Comparison of ENCODE assay signal across 17 cellular contexts in the genomic region with DNA sequence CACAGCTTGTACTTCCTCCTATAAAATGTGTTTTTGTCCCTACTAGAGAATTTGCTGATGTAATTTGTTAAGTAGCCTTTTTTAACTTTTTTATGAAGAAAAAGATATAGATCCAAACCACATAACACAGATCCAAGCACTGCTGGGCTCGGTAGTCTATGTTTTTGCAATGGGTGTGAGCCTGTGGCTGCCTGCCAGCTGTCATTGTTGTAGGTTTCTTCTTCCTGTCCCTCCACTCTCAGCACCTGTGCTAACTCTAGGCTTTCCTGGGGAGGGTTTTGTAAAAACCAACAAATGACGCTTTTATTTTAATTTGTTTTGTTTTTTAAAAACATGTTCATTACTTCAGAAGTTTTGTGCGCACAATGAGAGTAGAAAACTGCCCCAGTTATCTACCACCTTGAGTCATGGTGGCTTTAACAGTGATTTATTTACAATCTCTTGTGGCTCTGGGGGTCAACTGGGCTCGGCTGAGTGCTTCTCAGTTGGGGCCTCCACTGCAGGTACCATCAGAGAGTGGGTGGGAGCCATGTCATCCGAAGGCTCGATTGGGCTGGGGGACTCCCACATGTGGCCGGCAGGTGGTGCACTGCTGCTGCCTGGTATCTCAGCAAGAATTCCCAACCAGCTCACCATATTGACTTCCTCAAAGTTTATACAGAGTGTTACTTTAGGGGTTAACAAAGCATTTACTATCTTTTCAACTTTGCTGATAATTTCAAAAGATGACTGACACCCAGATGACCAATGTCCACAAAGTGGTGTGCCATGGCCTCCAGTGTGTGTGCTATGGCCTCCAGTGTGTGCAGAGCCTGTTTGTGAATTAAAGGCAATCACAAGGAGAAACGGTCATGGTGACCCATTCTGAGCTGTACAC. TPM values are rescaled to one million over a fixed set of nuclear protein-coding genes. Genes with fewer than 3 reads are reported as not detected.
DNase-seq lines count a peak whose midpoint lies in the region; ATAC-seq, FAIRE-seq and TF ChIP-seq lines count a peak whose summit lies in the region.
"Had no signal": no experiment of that assay in that cellular context is flagged by ENCODE, and none has a peak within 500 bp of the region (broad histone marks: within the 10 kb centered on the region; RNA-seq: fewer than 3 reads in every experiment).

No MANE protein-coding gene starts in this region.

- no peak overlapping the region for H3T11ph ChIP-seq in H9 (ENCODE audit: low read length)

- H3K79me1 ChIP-seq in H9 (ENCODE audit: insufficient read depth, low read depth, low read length, poor library complexity, severe bottlenecking) = no peaks in the 10 kb centered on the region

- no peaks in the 10 kb centered on the region for H3K79me2 ChIP-seq in SU-DHL-6 (ENCODE audit: insufficient read depth, low read length)
- H3K79me2 ChIP-seq in H9 (ENCODE audit: insufficient read depth, low read length) = no peaks in the 10 kb centered on the region
- no peaks in the 10 kb centered on the region for H3K79me2 ChIP-seq in smooth muscle cell (ENCODE audit: low read depth)

- no peak for TF ChIP-seq POLR2A in GM12892 (IDR thresholded peaks at IDR 0.05; ENCODE audit: low read depth, low read length)

- BruUV-seq in Caco-2 (replicated peaks; lab: Mats Ljungman, UMichigan) = no TSS peak

- H3K9me3 ChIP-seq in Caco-2 (no peaks in the 10 kb centered on the region), SU-DHL-6 (ENCODE audit: insufficient read depth, low read length) (no peaks in the 10 kb centered on the region), H9 (ENCODE audit: control insufficient read depth, low read depth, low read length) (no peaks in the 10 kb centered on the region), smooth muscle cell (replicated peaks; ENCODE audit: low read depth) (no peaks in the 10 kb centered on the region)

- intact Hi-C loops in Caco-2 (cut with micrococcal nuclease; ENCODE audit: unreplicated experiment) = loop anchor here (1.0 to 5.0 kb wide), 2 partner anchors 22 to 123 kb away; partner anchors contain the start of gene CEP43

- H3K36me3 Mint-ChIP-seq in Caco-2 (ENCODE audit: insufficient read depth, unreplicated experiment) (no peaks in the 10 kb centered on the region), H9 (ENCODE audit: insufficient read depth in 1 of 3, low read depth in 3 of 3) (peaks cover 0 to 12% (median 5%) of the 10 kb centered on the region in 3 experiments; a peak in 5 of 7 replicates)

- H3K18ac ChIP-seq in H9 (ENCODE audit: insufficient read length, low read depth, low read length) = no peak overlapping the region

- H4K20me1 ChIP-seq in SU-DHL-6 (ENCODE audit: low read depth, low read length) (no peaks in the 10 kb centered on the region), H9 (ENCODE audit: control insufficient read depth, insufficient read depth, insufficient read length) (no peaks in the 10 kb centered on the region), smooth muscle cell (ENCODE audit: low read depth) (no peaks in the 10 kb centered on the region)

- H3K9ac ChIP-seq in SU-DHL-6 (ENCODE audit: low read length) (no peak overlapping the region), H9 (ENCODE audit: extremely low read depth, insufficient read length, low read length) (no peak overlapping the region), smooth muscle cell (ENCODE audit: low read depth) (no peak overlapping the region)
- H3K9ac ChIP-seq: GM23248 had no signal

- H4K5ac ChIP-seq in H9 (ENCODE audit: insufficient read length, low read depth, low read length) = no peak overlapping the region

- H3K27ac ChIP-seq in SU-DHL-6 (ENCODE audit: low read depth, low read length) = no peak overlapping the region
- H3K27ac ChIP-seq in H9 (ENCODE audit: insufficient read length, low read depth, low read length) = no peak overlapping the region
- no peak overlapping the region for H3K27ac ChIP-seq in smooth muscle cell (ENCODE audit: low read depth)
- H3K27ac ChIP-seq: GM23248 had no signal

- no peak overlapping the region for H3K4ac ChIP-seq in H9 (ENCODE audit: low read depth, low read length)

- in situ Hi-C loops in GM13977 (cut with MboI; ENCODE audit: low pct_unique_long_range_greater_than_20kb, low sequenced_read_pairs, unreplicated experiment) = no loop called here

- POLR2A ChIA-PET in Caco-2 (lab: Charles Lee) = interaction anchor here (0.5 to 0.6 kb wide), 2 partner anchors 229 to 323 kb away, joined by 3 to 4 read pairs; no protein-coding TSS in a partner anchor

- H3K4me1 ChIP-seq in Caco-2 = peaks cover 16% of the 10 kb centered on the region
- no peaks in the 10 kb centered on the region for H3K4me1 ChIP-seq in H9 (ENCODE audit: insufficient read depth, low read length)
- peaks cover 6% of the 10 kb centered on the region for H3K4me1 ChIP-seq in smooth muscle cell (ENCODE audit: low read depth)

- no peak overlapping the region for H2BK5ac ChIP-seq in H9 (ENCODE audit: insufficient read length, low read length)

- no peak overlapping the region for H2BK15ac ChIP-seq in H9 (ENCODE audit: low read depth, low read length)

- no peak for ATAC-seq in GM19035 (IDR thresholded peaks at IDR 0.05; ENCODE audit: unreplicated experiment)

- H3K27ac Mint-ChIP-seq in Caco-2 (ENCODE audit: unreplicated experiment) (no peak overlapping the region), H9 (no peak overlapping the region)

- H2BK120ac ChIP-seq in H9 (ENCODE audit: low read depth, low read length, poor library complexity, severe bottlenecking) = no peak overlapping the region

- H3K56ac ChIP-seq in H9 (ENCODE audit: insufficient read length, low read depth, low read length) = no peak overlapping the region

- no peak overlapping the region for H2BK20ac ChIP-seq in H9 (ENCODE audit: low read depth, low read length, poor library complexity, severe bottlenecking)

- H3K27me3 Mint-ChIP-seq in Caco-2 (ENCODE audit: insufficient read depth, unreplicated experiment) (no peaks in the 10 kb centered on the region), H9 (ENCODE audit: low read depth) (peaks cover 11% of the 10 kb centered on the region)

- no peak overlapping the region for H3K4me3 Mint-ChIP-seq in Caco-2 (ENCODE audit: unreplicated experiment)
- H3K4me3 Mint-ChIP-seq in H9 = no peak overlapping the region

- H3K4me1 Mint-ChIP-seq in Caco-2 (ENCODE audit: low read depth, unreplicated experiment) = peaks cover 13% of the 10 kb centered on the region
- H3K4me1 Mint-ChIP-seq in H9 = peaks cover 18% of the 10 kb centered on the region in 2 experiments

- H2AFZ ChIP-seq in SU-DHL-6 (ENCODE audit: low read depth, low read length, severe bottlenecking) (no peak overlapping the region), H9 (ENCODE audit: low read length) (no peak overlapping the region), smooth muscle cell (ENCODE audit: low read depth) (no peak overlapping the region)
- H2AFZ ChIP-seq: GM23248 had no signal

- H3F3A ChIP-seq in SU-DHL-6 (ENCODE audit: insufficient read depth) (peaks cover 18% of the 10 kb centered on the region; the same call in 1 of the 2 replicates), smooth muscle cell (ENCODE audit: low read depth) (no peaks in the 10 kb centered on the region)

- no peak overlapping the region for H2AK5ac ChIP-seq in H9 (ENCODE audit: insufficient read length, low read length)

- no peak overlapping the region for H4K91ac ChIP-seq in H9 (ENCODE audit: insufficient read length, low read depth, low read length)

- no peak overlapping the region for H3K23ac ChIP-seq in H9 (ENCODE audit: insufficient read length, low read depth, low read length)

- H3K23me2 ChIP-seq in H9 (ENCODE audit: insufficient read length, low read depth, low read length, poor library complexity, severe bottlenecking) = no peaks in the 10 kb centered on the region

- TF ChIP-seq CTCF in Caco-2 (IDR thresholded peaks at IDR 0.05; ENCODE audit: insufficient read depth in 1 of 2, low read depth in 1 of 2, low read length in 1 of 2, severe bottlenecking in 1 of 2, unreplicated experiment in 1 of 2) (peak; percentile 60 to 92), GM13977 (IDR thresholded peaks at IDR 0.05; ENCODE audit: extremely low read depth, insufficient read depth, missing control alignments) (peak; percentile 69), SU-DHL-6 (IDR thresholded peaks at IDR 0.05; ENCODE audit: insufficient read depth, low read length, poor library complexity, severe bottlenecking) (peak; percentile 68), H9 (conservative IDR thresholded peaks at IDR 0.05) (no peak; the same call in 2 of the 3 replicates), smooth muscle cell (IDR thresholded peaks at IDR 0.05; ENCODE audit: borderline replicate concordance, insufficient read depth, poor library complexity, severe bottlenecking) (no peak)

- peak; percentile 54 to 72 for DNase-seq in Caco-2
- no peak for DNase-seq in GM13977 (ENCODE audit: low spot score)
- DNase-seq in foreskin melanocyte = peak; percentile 20
- no peak for DNase-seq in H9
- DNase-seq in smooth muscle cell (lab: John Stamatoyannopoulos, UW; ENCODE audit: unreplicated experiment) = no peak
- DNase-seq in GM12892 (ENCODE audit: insufficient read length) = no peak
- DNase-seq: GM23248; NCI-H1105 treated with DMSO at 0.1 percent for 48 hours; OCI-M1; stimulated activated CD8-positive, alpha-beta memory T cell treated with anti-CD3 and anti-CD28 coated beads, Interleukin-4, amount 100 ng/mL, for 48 hours had no signal

- H3K14ac ChIP-seq in H9 (ENCODE audit: insufficient read depth, low read length) = no peak overlapping the region

- H3K27me3 ChIP-seq in Caco-2 (replicated peaks; ENCODE audit: control insufficient read depth, insufficient read depth, low read length) (no peaks in the 10 kb centered on the region), SU-DHL-6 (ENCODE audit: low read length) (no peaks in the 10 kb centered on the region), H9 (ENCODE audit: insufficient read depth, low read length) (no peaks in the 10 kb centered on the region), smooth muscle cell (ENCODE audit: low read depth) (peaks cover 6% of the 10 kb centered on the region)

- H3K4me2 ChIP-seq in SU-DHL-6 (ENCODE audit: low read depth, low read length, poor library complexity, severe bottlenecking) (peak overlapping the region; percentile 11), H9 (ENCODE audit: insufficient read depth, insufficient read length, low read length) (no peak overlapping the region), smooth muscle cell (no peak overlapping the region)

- H3K9me3 Mint-ChIP-seq in Caco-2 (ENCODE audit: unreplicated experiment) (no peaks in the 10 kb centered on the region), H9 (peaks cover 5 to 14% of the 10 kb centered on the region in 2 experiments; a peak in 4 of 5 replicates)

- no peak for FAIRE-seq in GM12892 (lab: Jason Lieb, UNC)

- H3K9me2 ChIP-seq in SU-DHL-6 (replicated peaks; ENCODE audit: insufficient read depth, low read length) = no peaks in the 10 kb centered on the region

- no peak overlapping the region for H3K4me3 ChIP-seq in Caco-2 (ENCODE audit: low read depth, low read length)
- H3K4me3 ChIP-seq in SU-DHL-6 (ENCODE audit: insufficient read depth, low read length, poor library complexity, severe bottlenecking) = no peak overlapping the region
- H3K4me3 ChIP-seq in smooth muscle cell = no peak overlapping the region
- H3K4me3 ChIP-seq: GM23248, lung had no signal

- CTCF ChIA-PET in Caco-2 (lab: Charles Lee) = interaction anchor here (6.1 kb wide), 1 partner anchor 21 kb away, joined by 90 read pairs; no protein-coding TSS in a partner anchor

- H3K36me3 ChIP-seq in Caco-2 (ENCODE audit: control insufficient read depth, insufficient read depth, low read length) (no peaks in the 10 kb centered on the region), SU-DHL-6 (ENCODE audit: low read length) (no peaks in the 10 kb centered on the region), smooth muscle cell (ENCODE audit: low read depth) (no peaks in the 10 kb centered on the region)

- H4K8ac ChIP-seq in H9 (replicated peaks; ENCODE audit: insufficient read length, low read depth, low read length) = no peak overlapping the region

- no peak overlapping the region for H2BK12ac ChIP-seq in H9 (ENCODE audit: insufficient read length, low read depth, low read length)

- no CpG with 5 or more reads among the region's 8 CpGs for WGBS in H9 (ENCODE audit: extremely low coverage, insufficient read length, low lambda C conversion rate)
- WGBS in smooth muscle cell (ENCODE audit: low lambda C conversion rate) = 92% methylated on average over 8 of the region's 8 CpGs

RNA-seq across cellular contexts. Expression of gene CCR6, which starts 3.0 kb away (rescaled TPM):
- total RNA-seq in Caco-2 (2022) = not detected in 2 replicates
- total RNA-seq in H9 (2021) = not detected in 2 replicates
- not detected in 2 replicates for total RNA-seq in smooth muscle cell
- polyA plus RNA-seq in smooth muscle cell = 0.41 TPM in 1 of 2 replicates, not detected in the other
- polyA plus RNA-seq in GM12892 (2012; ENCODE audit: missing spikeins) = 3.4 TPM
- total RNA-seq: cardiac septum, fibroblast of villous mesenchyme, GM23248, renal cortical epithelial cell had no signal
- polyA plus RNA-seq: GM23248 had no signal

RNA-seq across cellular contexts. Expression of gene GPR31, which starts 37.9 kb away (rescaled TPM):
- total RNA-seq in Caco-2 (2022) (not detected in 2 replicates), H9 (2021) (not detected in 2 replicates), smooth muscle cell (not detected in 2 replicates)
- not detected in 2 replicates for polyA plus RNA-seq in smooth muscle cell
- polyA plus RNA-seq in GM12892 (2012; ENCODE audit: missing spikeins) = not detected
- total RNA-seq: activated CD8-positive, alpha-beta memory T cell treated with anti-CD3 and anti-CD28 coated beads for 36 hours; cardiac septum; fibroblast of villous mesenchyme; GM23248; renal cortical epithelial cell had no signal
- polyA plus RNA-seq: GM23248 had no signal

Comparison
In these comparisons a context has a peak if more than half of its experiments do, and no peak if none do; other contexts are left out.
1. DNase-seq: peak in Caco-2 (2 of 2) and foreskin melanocyte (single experiment); none in GM13977 (single experiment), H9 (single experiment), smooth muscle cell (single experiment) and GM12892 (single experiment).
2. CTCF ChIP-seq: peak in Caco-2 (2 of 2), GM13977 (single experiment) and SU-DHL-6 (single experiment); none in H9 (single experiment) and smooth muscle cell (single experiment).